ENCODE assay signal across 1 cellular context in genomic region chr4:94406668-94407437, GRCh38.
TF ChIP-seq lines count a peak whose summit lies in the region.

No MANE protein-coding gene starts in this region.

TF ChIP-seq in H1, 55 proteins besides CTCF, POLR2A, EP300 and RAD21 (continued from another document):
- TF ChIP-seq, protein P1, sequence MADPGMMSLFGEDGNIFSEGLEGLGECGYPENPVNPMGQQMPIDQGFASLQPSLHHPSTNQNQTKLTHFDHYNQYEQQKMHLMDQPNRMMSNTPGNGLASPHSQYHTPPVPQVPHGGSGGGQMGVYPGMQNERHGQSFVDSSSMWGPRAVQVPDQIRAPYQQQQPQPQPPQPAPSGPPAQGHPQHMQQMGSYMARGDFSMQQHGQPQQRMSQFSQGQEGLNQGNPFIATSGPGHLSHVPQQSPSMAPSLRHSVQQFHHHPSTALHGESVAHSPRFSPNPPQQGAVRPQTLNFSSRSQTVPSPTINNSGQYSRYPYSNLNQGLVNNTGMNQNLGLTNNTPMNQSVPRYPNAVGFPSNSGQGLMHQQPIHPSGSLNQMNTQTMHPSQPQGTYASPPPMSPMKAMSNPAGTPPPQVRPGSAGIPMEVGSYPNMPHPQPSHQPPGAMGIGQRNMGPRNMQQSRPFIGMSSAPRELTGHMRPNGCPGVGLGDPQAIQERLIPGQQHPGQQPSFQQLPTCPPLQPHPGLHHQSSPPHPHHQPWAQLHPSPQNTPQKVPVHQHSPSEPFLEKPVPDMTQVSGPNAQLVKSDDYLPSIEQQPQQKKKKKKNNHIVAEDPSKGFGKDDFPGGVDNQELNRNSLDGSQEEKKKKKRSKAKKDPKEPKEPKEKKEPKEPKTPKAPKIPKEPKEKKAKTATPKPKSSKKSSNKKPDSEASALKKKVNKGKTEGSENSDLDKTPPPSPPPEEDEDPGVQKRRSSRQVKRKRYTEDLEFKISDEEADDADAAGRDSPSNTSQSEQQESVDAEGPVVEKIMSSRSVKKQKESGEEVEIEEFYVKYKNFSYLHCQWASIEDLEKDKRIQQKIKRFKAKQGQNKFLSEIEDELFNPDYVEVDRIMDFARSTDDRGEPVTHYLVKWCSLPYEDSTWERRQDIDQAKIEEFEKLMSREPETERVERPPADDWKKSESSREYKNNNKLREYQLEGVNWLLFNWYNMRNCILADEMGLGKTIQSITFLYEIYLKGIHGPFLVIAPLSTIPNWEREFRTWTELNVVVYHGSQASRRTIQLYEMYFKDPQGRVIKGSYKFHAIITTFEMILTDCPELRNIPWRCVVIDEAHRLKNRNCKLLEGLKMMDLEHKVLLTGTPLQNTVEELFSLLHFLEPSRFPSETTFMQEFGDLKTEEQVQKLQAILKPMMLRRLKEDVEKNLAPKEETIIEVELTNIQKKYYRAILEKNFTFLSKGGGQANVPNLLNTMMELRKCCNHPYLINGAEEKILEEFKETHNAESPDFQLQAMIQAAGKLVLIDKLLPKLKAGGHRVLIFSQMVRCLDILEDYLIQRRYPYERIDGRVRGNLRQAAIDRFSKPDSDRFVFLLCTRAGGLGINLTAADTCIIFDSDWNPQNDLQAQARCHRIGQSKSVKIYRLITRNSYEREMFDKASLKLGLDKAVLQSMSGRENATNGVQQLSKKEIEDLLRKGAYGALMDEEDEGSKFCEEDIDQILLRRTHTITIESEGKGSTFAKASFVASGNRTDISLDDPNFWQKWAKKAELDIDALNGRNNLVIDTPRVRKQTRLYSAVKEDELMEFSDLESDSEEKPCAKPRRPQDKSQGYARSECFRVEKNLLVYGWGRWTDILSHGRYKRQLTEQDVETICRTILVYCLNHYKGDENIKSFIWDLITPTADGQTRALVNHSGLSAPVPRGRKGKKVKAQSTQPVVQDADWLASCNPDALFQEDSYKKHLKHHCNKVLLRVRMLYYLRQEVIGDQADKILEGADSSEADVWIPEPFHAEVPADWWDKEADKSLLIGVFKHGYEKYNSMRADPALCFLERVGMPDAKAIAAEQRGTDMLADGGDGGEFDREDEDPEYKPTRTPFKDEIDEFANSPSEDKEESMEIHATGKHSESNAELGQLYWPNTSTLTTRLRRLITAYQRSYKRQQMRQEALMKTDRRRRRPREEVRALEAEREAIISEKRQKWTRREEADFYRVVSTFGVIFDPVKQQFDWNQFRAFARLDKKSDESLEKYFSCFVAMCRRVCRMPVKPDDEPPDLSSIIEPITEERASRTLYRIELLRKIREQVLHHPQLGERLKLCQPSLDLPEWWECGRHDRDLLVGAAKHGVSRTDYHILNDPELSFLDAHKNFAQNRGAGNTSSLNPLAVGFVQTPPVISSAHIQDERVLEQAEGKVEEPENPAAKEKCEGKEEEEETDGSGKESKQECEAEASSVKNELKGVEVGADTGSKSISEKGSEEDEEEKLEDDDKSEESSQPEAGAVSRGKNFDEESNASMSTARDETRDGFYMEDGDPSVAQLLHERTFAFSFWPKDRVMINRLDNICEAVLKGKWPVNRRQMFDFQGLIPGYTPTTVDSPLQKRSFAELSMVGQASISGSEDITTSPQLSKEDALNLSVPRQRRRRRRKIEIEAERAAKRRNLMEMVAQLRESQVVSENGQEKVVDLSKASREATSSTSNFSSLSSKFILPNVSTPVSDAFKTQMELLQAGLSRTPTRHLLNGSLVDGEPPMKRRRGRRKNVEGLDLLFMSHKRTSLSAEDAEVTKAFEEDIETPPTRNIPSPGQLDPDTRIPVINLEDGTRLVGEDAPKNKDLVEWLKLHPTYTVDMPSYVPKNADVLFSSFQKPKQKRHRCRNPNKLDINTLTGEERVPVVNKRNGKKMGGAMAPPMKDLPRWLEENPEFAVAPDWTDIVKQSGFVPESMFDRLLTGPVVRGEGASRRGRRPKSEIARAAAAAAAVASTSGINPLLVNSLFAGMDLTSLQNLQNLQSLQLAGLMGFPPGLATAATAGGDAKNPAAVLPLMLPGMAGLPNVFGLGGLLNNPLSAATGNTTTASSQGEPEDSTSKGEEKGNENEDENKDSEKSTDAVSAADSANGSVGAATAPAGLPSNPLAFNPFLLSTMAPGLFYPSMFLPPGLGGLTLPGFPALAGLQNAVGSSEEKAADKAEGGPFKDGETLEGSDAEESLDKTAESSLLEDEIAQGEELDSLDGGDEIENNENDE (IDR thresholded peaks at IDR 0.05; ENCODE audit: insufficient replicate concordance, low read length), result no peak
- TF ChIP-seq SP4 (IDR thresholded peaks at IDR 0.05; ENCODE audit: low read length), result no peak
TF ChIP-seq in H1: peak in this region for 0.
